In the genomic region with DNA sequence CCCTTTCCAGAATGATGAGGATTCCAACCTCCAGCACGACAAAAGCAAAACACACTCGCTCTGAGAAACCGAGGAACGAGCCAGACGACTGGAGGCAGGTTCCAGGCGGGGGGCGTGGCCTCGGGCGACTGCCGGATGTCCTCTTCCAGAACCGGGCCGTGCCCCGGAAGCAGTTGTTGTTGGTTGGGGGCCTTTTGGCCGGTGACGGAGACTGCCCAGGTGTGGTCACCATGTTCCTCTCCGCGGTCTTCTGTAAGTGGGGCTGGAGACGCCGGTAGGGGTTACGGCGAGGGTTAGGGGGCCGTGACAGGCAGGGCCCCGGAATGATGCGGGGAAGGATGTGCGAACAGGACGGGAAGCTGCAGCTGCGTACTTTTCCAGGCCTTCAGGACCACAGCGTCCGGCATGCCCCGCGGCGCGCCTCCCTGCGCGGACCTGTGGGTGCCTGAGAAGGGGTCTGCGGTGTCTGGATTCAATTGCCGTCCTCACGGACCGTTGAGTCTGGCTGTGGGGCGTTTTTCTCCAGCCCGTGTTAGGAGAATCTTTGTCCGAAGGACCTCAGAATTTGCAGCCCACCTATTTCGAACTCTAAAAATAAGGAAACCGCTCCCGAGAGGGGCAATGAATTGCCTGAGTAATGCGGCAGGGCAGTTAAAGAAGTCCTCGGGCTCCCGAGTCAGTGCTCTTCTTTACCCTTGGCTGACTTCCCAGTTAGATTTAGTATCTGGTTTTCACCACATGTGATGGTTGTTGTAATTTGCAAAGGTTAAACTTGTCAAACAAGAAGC, we compare ENCODE assay signal across 8 cellular contexts. TPM values are rescaled to one million over a fixed set of nuclear protein-coding genes. Genes with fewer than 3 reads are reported as not detected.
A peak's percentile ranks its signal among the peaks of the same experiment; 100 is the strongest.
DNase-seq lines count a peak whose midpoint lies in the region; ATAC-seq and TF ChIP-seq lines count a peak whose summit lies in the region.

MRPL33 (plus strand) TSS at position 172 of the 788 bp plus-strand sequence; CDS start at position 231, 59 bp downstream.

- peak; percentile 87 for DNase-seq in DMS153 (lab: John Stamatoyannopoulos, UW)
- peak; percentile 93 for DNase-seq in KBM-7
- peak; percentile 95 for DNase-seq in activated T-cell treated with anti-CD3 and anti-CD28 coated beads, Interleukin-2, amount 50 U/mL, for 24 hours
- peak; percentile 88 for DNase-seq in stimulated activated CD8-positive, alpha-beta memory T cell treated with anti-CD3 and anti-CD28 coated beads, Interleukin-7, amount 100 ng/mL, for 24 hours (ENCODE audit: low read depth)

- H3K4me3 ChIP-seq in esophagus (ENCODE audit: low read depth in 1 of 2, low read length in 2 of 2) (peak within 1 kb of the TSS; percentile 79 to 86), mucosa of stomach (ENCODE audit: low read length) (peak within 1 kb of the TSS; percentile 68)

- ATAC-seq in GM21619 (IDR thresholded peaks at IDR 0.05; ENCODE audit: unreplicated experiment) = peak; percentile 95

- WGBS in esophagus, 2 donors = 0 to 1% methylated on average over 48 of the region's 48 CpGs

- no peaks in the 10 kb centered on the region for H3K9me3 ChIP-seq in esophagus (ENCODE audit: control insufficient read depth in 2 of 2, insufficient read depth in 1 of 2, low read depth in 1 of 2, low read length in 1 of 2)
- no peaks in the 10 kb centered on the region for H3K9me3 ChIP-seq in mucosa of stomach (ENCODE audit: control insufficient read depth, low read length)

- H3K36me3 ChIP-seq in esophagus (ENCODE audit: control insufficient read depth in 2 of 2, insufficient read depth in 2 of 2, low read length in 1 of 2) (peaks cover 0 to 2% of the 10 kb centered on the region in 2 donors), mucosa of stomach (ENCODE audit: control insufficient read depth, insufficient read depth, low read length) (no peaks in the 10 kb centered on the region)

- no peaks in the 10 kb centered on the region for H3K9me3 Mint-ChIP-seq in activated T-cell treated with anti-CD3 and anti-CD28 coated beads, Interleukin-2, amount 50 U/mL, for 24 hours

- peaks cover 48% of the 10 kb centered on the region for H3K4me1 Mint-ChIP-seq in activated T-cell treated with anti-CD3 and anti-CD28 coated beads, Interleukin-2, amount 50 U/mL, for 24 hours (ENCODE audit: low read depth)

- no peaks in the 10 kb centered on the region for H3K4me1 ChIP-seq in esophagus (ENCODE audit: control insufficient read depth in 2 of 2, insufficient read depth in 2 of 2, low read length in 1 of 2)
- H3K4me1 ChIP-seq in mucosa of stomach (ENCODE audit: control insufficient read depth, insufficient read depth, low read length) = peaks cover 6% of the 10 kb centered on the region

- H3K9ac ChIP-seq in mucosa of stomach (ENCODE audit: low read length) = peak within 1 kb of the TSS; percentile 71

- peak within 1 kb of the TSS; percentile 94 to 99 for H3K27ac ChIP-seq in esophagus (ENCODE audit: low read depth in 2 of 2, low read length in 1 of 2)

- peaks cover 46% of the 10 kb centered on the region for H3K36me3 Mint-ChIP-seq in activated T-cell treated with anti-CD3 and anti-CD28 coated beads, Interleukin-2, amount 50 U/mL, for 24 hours (ENCODE audit: low read depth)

- in situ Hi-C loops in KBM-7 (cut with MboI; ENCODE audit: low pct_unique_long_range_greater_than_20kb, low sequenced_read_pairs) = no loop called here

- no peaks in the 10 kb centered on the region for H3K27me3 Mint-ChIP-seq in activated T-cell treated with anti-CD3 and anti-CD28 coated beads, Interleukin-2, amount 50 U/mL, for 24 hours

- H3K27me3 ChIP-seq in esophagus (ENCODE audit: control insufficient read depth in 1 of 2, insufficient read depth in 2 of 2, low read length in 2 of 2) (no peaks in the 10 kb centered on the region), mucosa of stomach (ENCODE audit: control insufficient read depth, insufficient read depth, low read length) (no peaks in the 10 kb centered on the region)

- peak within 1 kb of the TSS; percentile 100 for H3K27ac Mint-ChIP-seq in activated T-cell treated with anti-CD3 and anti-CD28 coated beads, Interleukin-2, amount 50 U/mL, for 24 hours

- peak within 1 kb of the TSS; percentile 100 for H3K4me3 Mint-ChIP-seq in activated T-cell treated with anti-CD3 and anti-CD28 coated beads, Interleukin-2, amount 50 U/mL, for 24 hours

TF ChIP-seq in PFSK-1, 5 proteins besides CTCF, POLR2A, EP300 and RAD21:
- TF ChIP-seq POLR2AphosphoS5 (IDR thresholded peaks at IDR 0.05; ENCODE audit: low read depth, low read length) = peak; percentile 89
- peak; percentile 67; the same call in 1 of the 2 replicates for TF ChIP-seq TAF1 (IDR thresholded peaks at IDR 0.05; ENCODE audit: borderline replicate concordance, insufficient read depth, low read length)
- 0 out of 4 replicates have a peak, but pooled peaks of 1 of the 2 experiments have one; percentile 20 for TF ChIP-seq REST (IDR thresholded peaks at IDR 0.05; ENCODE audit: insufficient read depth in 1 of 2, low read depth in 2 of 2, low read length in 2 of 2)
- no peak for TF ChIP-seq SIN3A (IDR thresholded peaks at IDR 0.05; ENCODE audit: borderline replicate concordance, insufficient read depth, low read length)
- TF ChIP-seq FOXP2 (optimal IDR thresholded peaks at IDR 0.05; ENCODE audit: borderline replicate concordance, extremely low read depth, extremely low read length, insufficient read depth) = peak; percentile 53
TF ChIP-seq in PFSK-1: peak in this region for 4.

RNA-seq across cellular contexts. Expression of gene MRPL33, which starts in this region (rescaled TPM):
- polyA plus RNA-seq in PFSK-1 (2012; ENCODE audit: insufficient read length, low read depth) = 33.5 TPM
- polyA plus RNA-seq in esophagus = 100 to 1,000 TPM in 1 of 2 donors, 10 to 100 TPM in 1; 35.5 to 102 TPM

Comparison
In these comparisons a context has a peak if more than half of its experiments do, and no peak if none do; other contexts are left out.
1. Peak in every context shown above with its lines: DNase-seq, ATAC-seq, H3K4me3 ChIP-seq and H3K27ac ChIP-seq.